In genomic region chr5:59604111-59604510, GRCh38 we compare ENCODE assay signal across 22 cellular contexts.
"Had no signal": no experiment of that assay in that cellular context is flagged by ENCODE, and none has a peak within 500 bp of the region (broad histone marks: within the 10 kb centered on the region; RNA-seq: fewer than 3 reads in every experiment).

No MANE protein-coding gene starts in this region.

- ATAC-seq: effector memory CD8-positive, alpha-beta T cell; esophagus mucosa; foreskin keratinocyte; gastrocnemius medialis; heart right ventricle; left cardiac atrium; left lung; left ventricle myocardium superior; lower lobe of right lung; naive thymus-derived CD4-positive, alpha-beta T cell had no signal

- H3K9me3 ChIP-seq: colonic mucosa, gastrocnemius medialis, heart right ventricle, left lung, lower lobe of right lung had no signal

- H3K36me3 Mint-ChIP-seq: naive thymus-derived CD4-positive, alpha-beta T cell had no signal

- H3K27ac Mint-ChIP-seq: dendritic cell treated with granulocyte-macrophage colony-stimulating factor and Interleukin-4, amounts not matched to agents 40 ng/mL and 50 ng/mL, for 4 days; effector memory CD8-positive, alpha-beta T cell; endodermal cell; naive thymus-derived CD4-positive, alpha-beta T cell had no signal

- H3K27ac ChIP-seq: colonic mucosa, epithelial cell of prostate, foreskin keratinocyte, heart right ventricle, left lung, lower lobe of right lung had no signal

- H3K36me3 ChIP-seq: colonic mucosa, gastrocnemius medialis, heart right ventricle, left lung, lower lobe of right lung had no signal

- H3K4me3 Mint-ChIP-seq: dendritic cell treated with granulocyte-macrophage colony-stimulating factor and Interleukin-4, amounts not matched to agents 40 ng/mL and 50 ng/mL, for 4 days; effector memory CD8-positive, alpha-beta T cell; endodermal cell; naive thymus-derived CD4-positive, alpha-beta T cell had no signal

- DNase-seq: colonic mucosa; cortex of kidney; effector CD8-positive, alpha-beta T cell; effector memory CD8-positive, alpha-beta T cell; endodermal cell; erythroblast; foreskin keratinocyte; gastrocnemius medialis; glutamatergic neuron; head of caudate nucleus; heart right ventricle; hippocampal formation; left cardiac atrium; left lung; left ventricle myocardium superior; lower lobe of right lung; mesenchymal stem cell; midbrain; naive thymus-derived CD4-positive, alpha-beta T cell had no signal

- H3K4me3 ChIP-seq: colonic mucosa, gastrocnemius medialis, heart right ventricle, left lung, lower lobe of right lung had no signal

- H3K4me1 ChIP-seq: colonic mucosa, foreskin keratinocyte, left lung had no signal

- H3K27me3 Mint-ChIP-seq: dendritic cell treated with granulocyte-macrophage colony-stimulating factor and Interleukin-4, amounts not matched to agents 40 ng/mL and 50 ng/mL, for 4 days; effector memory CD8-positive, alpha-beta T cell had no signal

- H3K9me3 Mint-ChIP-seq: dendritic cell treated with granulocyte-macrophage colony-stimulating factor and Interleukin-4, amounts not matched to agents 40 ng/mL and 50 ng/mL, for 4 days; endodermal cell had no signal

- H3K27me3 ChIP-seq: colonic mucosa, foreskin keratinocyte, gastrocnemius medialis, left lung had no signal
